Comparison of ENCODE assay signal across 14 cellular contexts in the genomic region with DNA sequence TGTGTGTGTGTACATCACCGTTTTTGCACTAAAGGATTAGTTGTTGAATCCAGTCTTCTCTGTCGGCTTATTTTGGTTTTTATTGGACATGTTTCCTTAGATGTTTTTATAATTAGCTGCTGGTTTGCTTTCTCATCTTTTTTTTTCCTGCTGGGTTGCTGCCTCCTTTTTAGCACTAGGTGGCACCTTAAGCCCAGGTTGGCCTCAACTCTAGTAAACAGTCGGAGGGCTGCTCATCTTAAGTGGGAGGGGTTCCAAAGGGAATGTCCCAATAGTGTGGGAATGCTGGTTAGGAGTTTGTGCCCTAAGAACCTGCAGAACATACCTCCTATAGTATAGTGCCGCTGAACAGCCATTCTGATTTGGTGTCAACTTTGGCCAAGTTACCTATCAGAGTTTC.
DNase-seq lines count a peak whose midpoint lies in the region; ATAC-seq, FAIRE-seq and TF ChIP-seq lines count a peak whose summit lies in the region.
"Had no signal": no experiment of that assay in that cellular context is flagged by ENCODE, and none has a peak within 500 bp of the region (broad histone marks: within the 10 kb centered on the region; RNA-seq: fewer than 3 reads in every experiment).

No MANE protein-coding gene starts in this region.

- peak in 1 of 2 donors; percentile 5 for DNase-seq in cardiac muscle cell (ENCODE audit: low read depth in 1 of 2, low spot score in 1 of 2)
- no peak for DNase-seq in heart left ventricle
- peak; percentile 33 for DNase-seq in RKO (ENCODE audit: low spot score)
- peak; percentile 24 for DNase-seq in fibroblast of pulmonary artery (ENCODE audit: low read depth)
- peak; percentile 27 for DNase-seq in urothelium cell line (ENCODE audit: low spot score)
- DNase-seq in hippocampal formation (lab: John Stamatoyannopoulos, UW) = no peak
- no peak for DNase-seq in DMS79 (lab: John Stamatoyannopoulos, UW)
- DNase-seq: activated CD4-positive, alpha-beta T cell treated with anti-CD3 and anti-CD28 coated beads for 48 hours; aorta; psoas muscle had no signal

- no peaks in the 10 kb centered on the region for H3K4me1 ChIP-seq in cardiac muscle cell (ENCODE audit: low read depth)
- no peaks in the 10 kb centered on the region for H3K4me1 ChIP-seq in heart left ventricle
- H3K4me1 ChIP-seq: BLaER1, psoas muscle had no signal

- no peak for FAIRE-seq in urothelium cell line (lab: Jason Lieb, UNC)
- FAIRE-seq: GM18507, HTR-8/SVneo had no signal

- intact Hi-C loops in heart left ventricle (cut with DNase I) = no loop called here

- H3K36me3 ChIP-seq in cardiac muscle cell (no peaks in the 10 kb centered on the region), heart left ventricle (no peaks in the 10 kb centered on the region)
- H3K36me3 ChIP-seq: BLaER1 had no signal

- H3K27ac ChIP-seq in cardiac muscle cell (no peak overlapping the region), heart left ventricle (no peak overlapping the region)
- H3K27ac ChIP-seq: BLaER1, psoas muscle had no signal

- WGBS in heart left ventricle, 4 donors = 52 to 71% (median 59%) methylated on average over 4 of the region's 4 CpGs

- no peaks in the 10 kb centered on the region for H3K27me3 ChIP-seq in cardiac muscle cell
- no peaks in the 10 kb centered on the region for H3K27me3 ChIP-seq in heart left ventricle
- H3K27me3 ChIP-seq: BLaER1 had no signal

- H3K9me3 ChIP-seq in cardiac muscle cell (ENCODE audit: low read depth) (no peaks in the 10 kb centered on the region), heart left ventricle (peaks cover 0 to 19% (median 3%) of the 10 kb centered on the region in 12 donors)

- H3K4me3 ChIP-seq in cardiac muscle cell = no peak overlapping the region
- no peak overlapping the region for H3K4me3 ChIP-seq in heart left ventricle
- no peak overlapping the region for H3K4me3 ChIP-seq in fibroblast of pulmonary artery (replicated peaks; ENCODE audit: low read depth, low read length)
- H3K4me3 ChIP-seq: BLaER1, psoas muscle had no signal

- ATAC-seq in heart left ventricle = no peak
- ATAC-seq in GM21825 (IDR thresholded peaks at IDR 0.05; ENCODE audit: unreplicated experiment) = no peak
- ATAC-seq: psoas muscle had no signal

- no peak for TF ChIP-seq POLR2A in heart left ventricle (IDR thresholded peaks at IDR 0.05)

- TF ChIP-seq CTCF in cardiac muscle cell (IDR thresholded peaks at IDR 0.05; ENCODE audit: low read depth, low read length) (peak; percentile 25), heart left ventricle (IDR thresholded peaks at IDR 0.05) (peak in 3 of 12 donors; percentile 11 to 31 (median 25)), fibroblast of pulmonary artery (IDR thresholded peaks at IDR 0.05; ENCODE audit: low read length, missing control alignments) (peak; percentile 30)

Comparison
In these comparisons a context has a peak if more than half of its experiments do, and no peak if none do; other contexts are left out.
1. DNase-seq: peak in RKO (single experiment), fibroblast of pulmonary artery (single experiment) and urothelium cell line (single experiment); none in heart left ventricle (0 of 5), hippocampal formation (0 of 2) and DMS79 (single experiment).